ENCODE assay signal across 21 cellular contexts in the genomic region with DNA sequence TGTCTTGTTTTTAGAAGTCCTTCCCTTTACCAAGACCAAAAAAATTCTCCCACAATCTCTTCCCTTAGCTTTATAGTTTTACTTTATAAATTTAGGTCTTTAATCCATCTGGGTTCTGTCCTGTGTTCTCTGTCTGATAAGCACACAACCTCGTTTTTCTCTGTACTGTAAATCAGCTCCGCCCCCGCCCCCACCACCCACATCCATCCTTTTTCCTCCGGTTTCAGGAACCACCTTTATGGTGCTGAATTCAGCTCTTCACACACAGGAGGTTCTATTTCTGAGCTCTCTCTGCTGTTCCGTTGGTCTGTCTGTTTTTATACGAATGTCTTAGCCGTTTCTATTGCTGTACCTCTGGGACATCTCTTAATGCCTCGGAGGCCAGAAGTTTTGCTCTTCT. TPM values are rescaled to one million over a fixed set of nuclear protein-coding genes. Genes with fewer than 3 reads are reported as not detected.
A peak's percentile ranks its signal among the peaks of the same experiment; 100 is the strongest.
DNase-seq lines count a peak whose midpoint lies in the region.
"Had no signal": no experiment of that assay in that cellular context is flagged by ENCODE, and none has a peak within 500 bp of the region (broad histone marks: within the 10 kb centered on the region; RNA-seq: fewer than 3 reads in every experiment).

No MANE protein-coding gene starts in this region.

- H3K27ac ChIP-seq in BLaER1 (no peak overlapping the region; the same call in 1 of the 2 replicates), Karpas-422 (ENCODE audit: low read length) (peak overlapping the region; percentile 71)
- H3K27ac ChIP-seq: 22Rv1, C4-2B had no signal

- H3K9me3 Mint-ChIP-seq in immature natural killer cell, result no peaks in the 10 kb centered on the region
- H3K9me3 Mint-ChIP-seq: CD4-positive, alpha-beta T cell had no signal

- H3K9me3 ChIP-seq in BLaER1, result peaks cover 5% of the 10 kb centered on the region; the same call in 1 of the 2 replicates
- no peaks in the 10 kb centered on the region for H3K9me3 ChIP-seq in Karpas-422 (ENCODE audit: low read length)
- H3K9me3 ChIP-seq: BE2C had no signal

- peak overlapping the region; percentile 64; the same call in 1 of the 2 replicates for H2AFZ ChIP-seq in Karpas-422 (ENCODE audit: low read length)

- H3K36me3 ChIP-seq in BLaER1, result no peaks in the 10 kb centered on the region
- no peaks in the 10 kb centered on the region for H3K36me3 ChIP-seq in Karpas-422 (ENCODE audit: insufficient read depth, low read length)
- H3K36me3 ChIP-seq: BE2C had no signal

- no peaks in the 10 kb centered on the region for H3K79me2 ChIP-seq in Karpas-422 (ENCODE audit: low read length)

- DNase-seq in CMK (ENCODE audit: low read depth), result peak; percentile 2
- no peak for DNase-seq in Karpas-422
- DNase-seq in islet precursor cell, result peak; percentile 29
- no peak for DNase-seq in activated CD8-positive, alpha-beta memory T cell treated with anti-CD3 and anti-CD28 coated beads for 24 hours
- DNase-seq in germinal center (ENCODE audit: low spot score), result no peak
- DNase-seq in immature natural killer cell, result no peak
- DNase-seq: AML-193; BE2C; Calu3; CD4-positive, alpha-beta T cell; CD8-positive, alpha-beta memory T cell; COR-L47; DMS53; DMS79 treated with DMSO at 0.1 percent for 48 hours; GF-D8; H7; HCEC 1CT had no signal

- peaks cover 2 to 7% (median 4%) of the 10 kb centered on the region in 3 donors for H3K27me3 Mint-ChIP-seq in immature natural killer cell (ENCODE audit: low read depth in 3 of 3)

- H3K9ac ChIP-seq in BLaER1 (no peak overlapping the region; the same call in 1 of the 2 replicates), Karpas-422 (ENCODE audit: low read length) (peak overlapping the region; percentile 34)

- H4K20me1 ChIP-seq in BLaER1 (no peaks in the 10 kb centered on the region), Karpas-422 (ENCODE audit: insufficient read depth, low read depth, low read length) (no peaks in the 10 kb centered on the region)

- H3K27ac Mint-ChIP-seq in immature natural killer cell, result no peak overlapping the region
- H3K27ac Mint-ChIP-seq: CD4-positive, alpha-beta T cell had no signal

- H3K27me3 ChIP-seq in BLaER1 (no peaks in the 10 kb centered on the region), Karpas-422 (ENCODE audit: low read length) (no peaks in the 10 kb centered on the region)
- H3K27me3 ChIP-seq: BE2C had no signal

- H3K4me1 ChIP-seq in BLaER1 (peaks cover 60% of the 10 kb centered on the region), Karpas-422 (ENCODE audit: low read length) (peaks cover 57% of the 10 kb centered on the region)
- H3K4me1 ChIP-seq: BE2C had no signal

- no peaks in the 10 kb centered on the region for H3K9me2 ChIP-seq in Karpas-422 (replicated peaks; ENCODE audit: insufficient read depth, low read length)

- H3K4me3 ChIP-seq in BLaER1 (no peak overlapping the region), Karpas-422 (ENCODE audit: low read length) (peak overlapping the region; percentile 23; the same call in 1 of the 2 replicates)

- no peaks in the 10 kb centered on the region for H3K4me1 Mint-ChIP-seq in immature natural killer cell
- H3K4me1 Mint-ChIP-seq: CD8-positive, alpha-beta memory T cell had no signal

- H3K4me3 Mint-ChIP-seq in immature natural killer cell, result no peak overlapping the region
- H3K4me3 Mint-ChIP-seq: CD4-positive, alpha-beta T cell; CD8-positive, alpha-beta memory T cell had no signal

- H3K4me2 ChIP-seq in BLaER1 (peak overlapping the region; percentile 58), Karpas-422 (ENCODE audit: low read depth, low read length, poor library complexity, severe bottlenecking) (peak overlapping the region; percentile 51)

- H3K36me3 Mint-ChIP-seq in immature natural killer cell, result no peaks in the 10 kb centered on the region
- H3K36me3 Mint-ChIP-seq: CD8-positive, alpha-beta memory T cell had no signal

RNA-seq across cellular contexts. Expression of gene ACTL8, which starts 44.5 kb away (rescaled TPM):
- 0.11 TPM in 1 of 2 replicates, not detected in the other for total RNA-seq in Karpas-422 (2014; rRNA removed; shearing (Covaris generic); ENCODE audit: low replicate concordance)
- not detected for polyA plus RNA-seq in immature natural killer cell
- total RNA-seq: Calu3; CD4-positive, alpha-beta T cell; CD8-positive, alpha-beta memory T cell had no signal
- polyA plus RNA-seq: AG04450; CD8-positive, alpha-beta memory T cell had no signal

Comparison
In these comparisons a context has a peak if more than half of its experiments do, and no peak if none do; other contexts are left out.
1. DNase-seq: peak in CMK (single experiment) and islet precursor cell (single experiment); none in Karpas-422 (single experiment), activated CD8-positive, alpha-beta memory T cell treated with anti-CD3 and anti-CD28 coated beads for 24 hours (single experiment), germinal center (single experiment) and immature natural killer cell (0 of 3).